ENCODE assay signal across 8 cellular contexts in genomic region chr1:148362141-148362929, GRCh38.
DNase-seq lines count a peak whose midpoint lies in the region; ATAC-seq, FAIRE-seq and TF ChIP-seq lines count a peak whose summit lies in the region.

No MANE protein-coding gene starts in this region.

- peak; percentile 76 to 80 for DNase-seq in NCI-H1930 (lab: John Stamatoyannopoulos, UW)
- DNase-seq in kidney epithelial cell (ENCODE audit: low read depth) = no peak
- no peak for DNase-seq in stimulated activated effector memory CD8-positive, alpha-beta T cell treated with anti-CD3 and anti-CD28 coated beads, Interleukin-12 subunit alpha, Interleukin-12 subunit beta, amount 100 ng/mL, for 72 hours (ENCODE audit: low spot score in 2 of 2)
- no peak for DNase-seq in HTR-8/SVneo (ENCODE audit: insufficient read length, low spot score)

- H3K27me3 ChIP-seq in kidney epithelial cell (ENCODE audit: control insufficient read depth, insufficient read depth, low read length) = no peaks in the 10 kb centered on the region

- H3K36me3 ChIP-seq in kidney epithelial cell (ENCODE audit: control insufficient read depth, insufficient read depth, low read length) = no peaks in the 10 kb centered on the region

- no peaks in the 10 kb centered on the region for H3K9me3 Mint-ChIP-seq in activated naive CD8-positive, alpha-beta T cell (ENCODE audit: low read depth)
- no peaks in the 10 kb centered on the region for H3K9me3 Mint-ChIP-seq in stimulated activated effector memory CD8-positive, alpha-beta T cell treated with anti-CD3 and anti-CD28 coated beads, Interleukin-12 subunit alpha, Interleukin-12 subunit beta, amount 100 ng/mL, for 72 hours

- peak overlapping the region; percentile 87 for H3K27ac Mint-ChIP-seq in activated naive CD8-positive, alpha-beta T cell
- peak overlapping the region; percentile 40 for H3K27ac Mint-ChIP-seq in stimulated activated effector memory CD8-positive, alpha-beta T cell treated with anti-CD3 and anti-CD28 coated beads, Interleukin-12 subunit alpha, Interleukin-12 subunit beta, amount 100 ng/mL, for 72 hours

- no peak for FAIRE-seq in HTR-8/SVneo (lab: Jason Lieb, UNC)

- H3K27me3 Mint-ChIP-seq in activated naive CD8-positive, alpha-beta T cell = no peaks in the 10 kb centered on the region

- peak overlapping the region; percentile 88 for H3K4me3 Mint-ChIP-seq in activated naive CD8-positive, alpha-beta T cell
- peak overlapping the region; percentile 80 for H3K4me3 Mint-ChIP-seq in stimulated activated effector memory CD8-positive, alpha-beta T cell treated with anti-CD3 and anti-CD28 coated beads, Interleukin-12 subunit alpha, Interleukin-12 subunit beta, amount 100 ng/mL, for 72 hours

- H3K36me3 Mint-ChIP-seq in activated naive CD8-positive, alpha-beta T cell = no peaks in the 10 kb centered on the region
- H3K36me3 Mint-ChIP-seq in stimulated activated effector memory CD8-positive, alpha-beta T cell treated with anti-CD3 and anti-CD28 coated beads, Interleukin-12 subunit alpha, Interleukin-12 subunit beta, amount 100 ng/mL, for 72 hours = peaks cover 7% of the 10 kb centered on the region

- peak overlapping the region; percentile 28 for H3K4me3 ChIP-seq in kidney epithelial cell (ENCODE audit: low read depth, low read length)

- no peak for TF ChIP-seq CTCF in kidney epithelial cell (IDR thresholded peaks at IDR 0.05; ENCODE audit: insufficient read depth, low read length, poor library complexity, severe bottlenecking)

- peaks cover 45% of the 10 kb centered on the region for H3K4me1 Mint-ChIP-seq in activated naive CD8-positive, alpha-beta T cell (ENCODE audit: low read depth)
- peaks cover 54% of the 10 kb centered on the region for H3K4me1 Mint-ChIP-seq in stimulated activated effector memory CD8-positive, alpha-beta T cell treated with anti-CD3 and anti-CD28 coated beads, Interleukin-12 subunit alpha, Interleukin-12 subunit beta, amount 100 ng/mL, for 72 hours

- peak; percentile 64 for ATAC-seq in stimulated activated effector memory CD8-positive, alpha-beta T cell treated with anti-CD3 and anti-CD28 coated beads, Interleukin-12 subunit alpha, Interleukin-12 subunit beta, amount 100 ng/mL, for 72 hours
- ATAC-seq in HG03469 (IDR thresholded peaks at IDR 0.05; ENCODE audit: unreplicated experiment) (no peak), HG02798 (IDR thresholded peaks at IDR 0.05; ENCODE audit: poor library complexity, unreplicated experiment) (no peak), GM21786 (IDR thresholded peaks at IDR 0.05; ENCODE audit: unreplicated experiment) (no peak)

Comparison
In these comparisons a context has a peak if more than half of its experiments do, and no peak if none do; other contexts are left out.
1. DNase-seq: peak in NCI-H1930 (2 of 2); none in kidney epithelial cell (single experiment), stimulated activated effector memory CD8-positive, alpha-beta T cell treated with anti-CD3 and anti-CD28 coated beads, Interleukin-12 subunit alpha, Interleukin-12 subunit beta, amount 100 ng/mL, for 72 hours (0 of 2) and HTR-8/SVneo (single experiment).